In the genomic region with DNA sequence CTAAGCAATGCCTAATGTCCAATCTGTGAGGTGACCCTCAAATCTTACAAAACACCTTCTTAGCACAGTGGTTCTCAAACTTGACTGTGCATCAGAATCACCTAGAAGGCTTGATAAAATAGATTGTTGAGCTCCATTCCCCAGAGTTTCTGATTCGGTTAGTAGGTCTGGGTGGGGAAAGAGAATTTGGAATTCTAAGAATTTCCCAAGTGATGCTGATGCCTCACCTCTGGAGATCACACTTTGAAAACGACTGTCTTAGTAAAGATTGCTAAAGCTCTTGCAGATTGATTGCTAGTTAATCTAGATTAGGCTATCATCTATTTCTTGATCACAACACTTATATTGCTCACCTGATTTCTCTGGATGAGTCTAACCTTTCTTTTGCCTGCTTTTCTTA, we compare ENCODE assay signal across 19 cellular contexts.
"Had no signal": no experiment of that assay in that cellular context is flagged by ENCODE, and none has a peak within 500 bp of the region (broad histone marks: within the 10 kb centered on the region; RNA-seq: fewer than 3 reads in every experiment).

No MANE protein-coding gene starts in this region.

- DNase-seq: KBM-7, MV-4-11, NCI-H1048, NCI-H1105, NCI-H1436 treated with DMSO at 0.1 percent for 48 hours, NCI-H1694 treated with DMSO at 0.1 percent for 48 hours, NCI-H1930, NCI-H2081 treated with DMSO at 0.1 percent for 48 hours, NCI-H2171, NCI-H226, NCI-H446, NCI-H510A, NCI-H524 treated with DMSO at 0.1 percent for 48 hours, NCI-H774, Right ventricle myocardium superior, RPMI8226, SIG-M5 had no signal

- H3K9me3 ChIP-seq: SJSA1 had no signal

- H3K4me1 ChIP-seq: SJSA1 had no signal

- H3K4me3 ChIP-seq: SJSA1, SK-N-MC had no signal

- H3K27me3 ChIP-seq: SJSA1 had no signal

- H3K27ac ChIP-seq: SJSA1, SK-N-MC had no signal

- H3K36me3 ChIP-seq: SJSA1 had no signal
